Comparison of ENCODE assay signal across 20 cellular contexts in the genomic region with DNA sequence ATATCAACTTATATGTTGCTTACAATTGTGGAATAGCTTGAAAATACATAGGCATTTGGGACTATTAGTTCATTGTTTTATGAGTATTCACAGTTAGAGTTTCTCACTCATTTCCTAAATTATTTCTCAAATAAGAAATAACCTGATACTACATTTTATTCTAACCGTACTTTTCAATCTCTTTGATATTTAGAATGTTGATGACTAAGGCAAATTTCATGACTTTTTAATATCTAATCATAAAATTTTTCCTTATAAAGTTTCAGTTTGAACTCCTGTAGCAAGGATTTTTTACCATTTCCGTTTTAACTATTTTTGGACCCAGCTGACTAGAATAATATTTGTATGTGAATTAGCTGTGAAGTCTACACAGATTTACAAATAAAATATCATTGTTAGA.
"Had no signal": no experiment of that assay in that cellular context is flagged by ENCODE, and none has a peak within 500 bp of the region (broad histone marks: within the 10 kb centered on the region; RNA-seq: fewer than 3 reads in every experiment).

No MANE protein-coding gene starts in this region.

- DNase-seq: Karpas-422, KG1, MG63, NCI-H1092, NCI-H1105 treated with DMSO at 0.1 percent for 48 hours, NCI-H1417 treated with DMSO at 0.1 percent for 48 hours, NCI-H146, NCI-H1694 treated with DMSO at 0.1 percent for 48 hours, NCI-H1930, NCI-H2081, NCI-H2107, NCI-H2227 treated with DMSO at 0.1 percent for 48 hours, NCI-H524, NCI-H526 treated with DMSO at 0.1 percent for 48 hours, NCI-H748 treated with DMSO at 0.1 percent for 48 hours, Right ventricle myocardium superior, RPMI8226, SIG-M5 had no signal

- H3K27ac ChIP-seq: SJSA1, SK-N-MC had no signal

- H3K9me3 ChIP-seq: MG63, SJSA1 had no signal

- H3K36me3 ChIP-seq: MG63, SJSA1 had no signal

- H3K4me3 ChIP-seq: MG63, SJSA1, SK-N-MC had no signal

- H3K27me3 ChIP-seq: MG63, SJSA1 had no signal
